1 cellular context compared by ENCODE assay signal in genomic region chr21:43712268-43712942, GRCh38.
TF ChIP-seq lines count a peak whose summit lies in the region.

No MANE protein-coding gene starts in this region.

TF ChIP-seq in H1, 55 proteins besides CTCF, POLR2A, EP300 and RAD21 (continued from another document):
- no peak for TF ChIP-seq KDM4A (IDR thresholded peaks at IDR 0.05; ENCODE audit: low read depth, low read length, severe bottlenecking)
- TF ChIP-seq SP2 (IDR thresholded peaks at IDR 0.05; ENCODE audit: low read length), result no peak
- no peak for TF ChIP-seq TAF1 (IDR thresholded peaks at IDR 0.05; ENCODE audit: low read depth, low read length)
- no peak for TF ChIP-seq CHD1 (IDR thresholded peaks at IDR 0.05; ENCODE audit: low read depth, low read length)
